9 cellular contexts compared by ENCODE assay signal in the genomic region with DNA sequence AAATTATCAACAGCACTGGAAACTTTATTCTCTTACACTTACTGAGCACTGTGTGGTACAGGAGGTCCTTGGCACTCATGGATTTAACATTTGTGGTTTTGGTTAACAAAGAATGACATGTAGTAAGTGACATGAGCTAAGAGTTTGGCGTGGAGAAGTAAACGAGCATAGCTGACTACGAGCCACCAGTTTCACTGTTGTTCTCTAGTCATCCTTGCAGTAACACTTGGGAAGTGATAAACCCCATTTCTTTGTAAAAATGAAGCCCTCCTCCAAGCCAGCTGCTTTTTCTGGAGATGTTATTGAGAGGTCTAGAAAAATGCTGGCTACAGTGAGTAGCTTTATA. TPM values are rescaled to one million over a fixed set of nuclear protein-coding genes. Genes with fewer than 3 reads are reported as not detected.
DNase-seq lines count a peak whose midpoint lies in the region; ATAC-seq and TF ChIP-seq lines count a peak whose summit lies in the region.
"Had no signal": no experiment of that assay in that cellular context is flagged by ENCODE, and none has a peak within 500 bp of the region (broad histone marks: within the 10 kb centered on the region; RNA-seq: fewer than 3 reads in every experiment).

No MANE protein-coding gene starts in this region.

- H3K4me1 Mint-ChIP-seq in activated naive CD8-positive, alpha-beta T cell treated with anti-CD3 and anti-CD28 coated beads, Interleukin-2, amount 50 U/mL, for 24 hours, result peaks cover 42% of the 10 kb centered on the region
- H3K4me1 Mint-ChIP-seq in GM23338, result 0 out of 3 replicates have a peak, but pooled peaks cover 2% of the 10 kb centered on the region

- H3K4me2 ChIP-seq in GM23338, result no peak overlapping the region

- H3K27me3 Mint-ChIP-seq in activated naive CD8-positive, alpha-beta T cell treated with anti-CD3 and anti-CD28 coated beads, Interleukin-2, amount 50 U/mL, for 24 hours, result peaks cover 24% of the 10 kb centered on the region
- no peaks in the 10 kb centered on the region for H3K27me3 Mint-ChIP-seq in GM23338 (ENCODE audit: insufficient read depth, low read depth, poor library complexity)

- no peaks in the 10 kb centered on the region for H3K27me3 ChIP-seq in GM23338 (ENCODE audit: insufficient read depth)
- no peaks in the 10 kb centered on the region for H3K27me3 ChIP-seq in aorta (ENCODE audit: control insufficient read depth in 1 of 2, insufficient read depth in 2 of 2, low read length in 1 of 2)

- H3K4me3 Mint-ChIP-seq in activated naive CD8-positive, alpha-beta T cell treated with anti-CD3 and anti-CD28 coated beads, Interleukin-2, amount 50 U/mL, for 24 hours, result peak overlapping the region; percentile 58
- H3K4me3 Mint-ChIP-seq in GM23338, result no peak overlapping the region
- H3K4me3 Mint-ChIP-seq: neural crest cell had no signal

- no peak for TF ChIP-seq CTCF in GM23338 (conservative IDR thresholded peaks at IDR 0.05; ENCODE audit: low read depth in 2 of 2)

- H3K4me1 ChIP-seq in GM23338 (ENCODE audit: insufficient read depth) (no peaks in the 10 kb centered on the region), aorta (ENCODE audit: control insufficient read depth in 1 of 2, insufficient read depth in 2 of 2, low read length in 2 of 2) (peaks cover 0 to 2% of the 10 kb centered on the region in 2 donors)

- no peaks in the 10 kb centered on the region for H4K20me1 ChIP-seq in GM23338 (replicated peaks; ENCODE audit: insufficient read depth)

- 42 to 52% methylated on average over 3 of the region's 3 CpGs for WGBS in aorta, 2 donors

- no peak for DNase-seq in activated CD4-positive, CD25-positive, alpha-beta regulatory T cell treated with anti-CD3 and anti-CD28 coated beads, Interleukin-2, amount 50 U/mL, for 72 hours
- peak; percentile 25 for DNase-seq in activated naive CD8-positive, alpha-beta T cell treated with anti-CD3 and anti-CD28 coated beads, Interleukin-2, amount 50 U/mL, for 24 hours
- DNase-seq in GM23338 (ENCODE audit: low spot score), result no peak
- DNase-seq in aorta, result no peak

- H3K9me3 ChIP-seq in aorta (ENCODE audit: control insufficient read depth, low read length), result no peaks in the 10 kb centered on the region

- H3K27ac ChIP-seq in skin epidermis (peak overlapping the region in 12 of 21 experiments; percentile 3 to 74 (median 40)), GM23338 (ENCODE audit: low read depth) (no peak overlapping the region), aorta (ENCODE audit: low read depth in 1 of 2, low read length in 2 of 2) (no peak overlapping the region)

- H3K9me3 Mint-ChIP-seq in activated naive CD8-positive, alpha-beta T cell treated with anti-CD3 and anti-CD28 coated beads, Interleukin-2, amount 50 U/mL, for 24 hours, result no peaks in the 10 kb centered on the region
- no peaks in the 10 kb centered on the region for H3K9me3 Mint-ChIP-seq in GM23338
- H3K9me3 Mint-ChIP-seq: neural crest cell had no signal

- no peaks in the 10 kb centered on the region for H3K36me3 Mint-ChIP-seq in activated naive CD8-positive, alpha-beta T cell treated with anti-CD3 and anti-CD28 coated beads, Interleukin-2, amount 50 U/mL, for 24 hours (ENCODE audit: low read depth)
- H3K36me3 Mint-ChIP-seq in GM23338 (ENCODE audit: low read depth), result no peaks in the 10 kb centered on the region

- peak overlapping the region; percentile 92 for H3K27ac Mint-ChIP-seq in activated naive CD8-positive, alpha-beta T cell treated with anti-CD3 and anti-CD28 coated beads, Interleukin-2, amount 50 U/mL, for 24 hours
- no peak overlapping the region for H3K27ac Mint-ChIP-seq in GM23338

- peaks cover 16% of the 10 kb centered on the region for H3K9me2 ChIP-seq in GM23338 (ENCODE audit: insufficient read depth)

- H2AFZ ChIP-seq in GM23338, result no peak overlapping the region

- H3K36me3 ChIP-seq in GM23338 (ENCODE audit: insufficient read depth) (no peaks in the 10 kb centered on the region), aorta (ENCODE audit: control insufficient read depth in 1 of 2, insufficient read depth in 2 of 2, low read length in 1 of 2) (no peaks in the 10 kb centered on the region)

- no peaks in the 10 kb centered on the region for H3F3A ChIP-seq in GM23338 (replicated peaks; ENCODE audit: low read depth)

- H3K4me3 ChIP-seq in skin epidermis, result no peak overlapping the region
- H3K4me3 ChIP-seq in GM23338, result no peak overlapping the region
- H3K4me3 ChIP-seq in aorta (ENCODE audit: low read length in 2 of 2), result no peak overlapping the region

- intact Hi-C loops in aorta (cut with DNase I), result no loop called here

- ATAC-seq in activated CD4-positive, CD25-positive, alpha-beta regulatory T cell treated with anti-CD3 and anti-CD28 coated beads, Interleukin-2, amount 50 U/mL, for 24 hours, result peak; percentile 83 to 86
- peak; percentile 74 for ATAC-seq in HG03175 (IDR thresholded peaks at IDR 0.05; ENCODE audit: unreplicated experiment)
- peak; percentile 90 for ATAC-seq in activated naive CD8-positive, alpha-beta T cell treated with anti-CD3 and anti-CD28 coated beads, Interleukin-2, amount 50 U/mL, for 24 hours
- ATAC-seq in HG02870 (IDR thresholded peaks at IDR 0.05; ENCODE audit: unreplicated experiment), result no peak
- no peak for ATAC-seq in GM23338
- no peak for ATAC-seq in aorta (ENCODE audit: low FRiP score)

- no peaks in the 10 kb centered on the region for H3K79me2 ChIP-seq in GM23338 (replicated peaks; ENCODE audit: insufficient read depth)

TF ChIP-seq in GM23338, 12 proteins besides CTCF, POLR2A, EP300 and RAD21 (continues in another document):
- TF ChIP-seq STAT1 (IDR thresholded peaks at IDR 0.05; ENCODE audit: unreplicated experiment) (no peak), EZH2 (IDR thresholded peaks at IDR 0.05; ENCODE audit: low read depth, unreplicated experiment) (no peak), ETS1 (IDR thresholded peaks at IDR 0.05) (no peak), NANOG (IDR thresholded peaks at IDR 0.05; ENCODE audit: borderline replicate concordance) (no peak), EZH2phosphoT487 (IDR thresholded peaks at IDR 0.05; ENCODE audit: unreplicated experiment) (no peak)

RNA-seq across cellular contexts. Expression of gene QPCT, which starts 32.7 kb away (rescaled TPM):
- total RNA-seq in GM23338 (2014; rRNA removed; shearing (Covaris generic)), result 13.2 and 16.5 TPM in 2 replicates
- polyA plus RNA-seq in GM23338 (2016; fragmentation: Nextera tagmentation; extraction: Ambion mirVana) (12.1 and 13.2 TPM in 2 replicates), aorta (1 to 10 TPM; 1.9 to 5.5 TPM)
- 1 to 10 TPM; 3.8 to 4.0 TPM for total RNA-seq in aorta
- total RNA-seq: neural crest cell had no signal

RNA-seq across cellular contexts. Expression of gene PRKD3, which starts 52.5 kb away (rescaled TPM):
- total RNA-seq in GM23338 (2014; rRNA removed; shearing (Covaris generic)), result 50.9 and 77.0 TPM in 2 replicates
- 58.9 and 59.7 TPM in 2 replicates for polyA plus RNA-seq in GM23338 (2016; fragmentation: Nextera tagmentation; extraction: Ambion mirVana)
- total RNA-seq in aorta, result 10 to 100 TPM; 43.2 to 54.8 TPM
- 10 to 100 TPM; 14.1 to 14.8 TPM for polyA plus RNA-seq in aorta

Comparison
In these comparisons a context has a peak if more than half of its experiments do, and no peak if none do; other contexts are left out.
1. ATAC-seq: peak in activated CD4-positive, CD25-positive, alpha-beta regulatory T cell treated with anti-CD3 and anti-CD28 coated beads, Interleukin-2, amount 50 U/mL, for 24 hours (2 of 2), HG03175 (single experiment) and activated naive CD8-positive, alpha-beta T cell treated with anti-CD3 and anti-CD28 coated beads, Interleukin-2, amount 50 U/mL, for 24 hours (single experiment); none in HG02870 (single experiment), GM23338 (single experiment) and aorta (single experiment).
2. H3K27ac ChIP-seq: peak in skin epidermis (12 of 21); none in GM23338 (single experiment) and aorta (0 of 2).